Comparison of ENCODE assay signal across 21 cellular contexts in genomic region chr5:139799359-139799758, GRCh38. TPM values are rescaled to one million over a fixed set of nuclear protein-coding genes. Genes with fewer than 3 reads are reported as not detected.
"Had no signal": no experiment of that assay in that cellular context is flagged by ENCODE, and none has a peak within 500 bp of the region (broad histone marks: within the 10 kb centered on the region; RNA-seq: fewer than 3 reads in every experiment).

No MANE protein-coding gene starts in this region.

- ATAC-seq: heart left ventricle; stimulated activated naive B cell treated with anti-CD40 and anti-IgM and Interleukin-4, amounts not matched to agents 10 μg/mL and 1 μg/mL and 100 μg/mL, for 72 hours; T-helper 17 cell had no signal

- H3K4me3 ChIP-seq: cardiac muscle cell, heart left ventricle, neural progenitor cell, sigmoid colon had no signal

- H3K27ac ChIP-seq: cardiac muscle cell, heart left ventricle, neural progenitor cell, sigmoid colon had no signal

- DNase-seq: activated CD4-positive, alpha-beta memory T cell treated with anti-CD3 and anti-CD28 coated beads for 36 hours; activated CD4-positive, alpha-beta T cell treated with anti-CD3 and anti-CD28 coated beads for 4 hours; activated CD4-positive, CD25-positive, alpha-beta regulatory T cell; activated naive CD4-positive, alpha-beta T cell treated with Interleukin-2 at 50 U/mL for 16 hours; activated naive CD8-positive, alpha-beta T cell treated with anti-CD3 and anti-CD28 coated beads, Interleukin-2, amount 10 ng/mL, durations not matched to agents 7 days and 5 days; activated T-cell treated with anti-CD3 and anti-CD28 coated beads, Interleukin-2, amount 50 U/mL, for 48 hours; amygdala; heart left ventricle; mesendoderm; naive B cell; retina; sigmoid colon; stimulated activated CD4-positive, alpha-beta T cell treated with anti-CD3 and anti-CD28 coated beads, Interleukin-2, amount 100 ng/mL, for 48 hours; stimulated activated CD8-positive, alpha-beta memory T cell treated with anti-CD3 and anti-CD28 coated beads, Interleukin-4, amount 100 ng/mL, for 48 hours; stimulated activated naive B cell treated with anti-CD40 and anti-IgM and Interleukin-4, amounts not matched to agents 10 μg/mL and 1 μg/mL and 100 μg/mL, for 72 hours; T-helper 17 cell; trophoblast cell had no signal

- H3K9me3 ChIP-seq: heart left ventricle, sigmoid colon had no signal

- H3K36me3 ChIP-seq: cardiac muscle cell, heart left ventricle, neural progenitor cell, sigmoid colon had no signal

RNA-seq across cellular contexts. Expression of gene PSD2, which starts 3.8 kb away (rescaled TPM):
- total RNA-seq: activated CD4-positive, alpha-beta memory T cell treated with anti-CD3 and anti-CD28 coated beads for 36 hours; epithelial cell of proximal tubule; fibroblast of villous mesenchyme had no signal
